In genomic region chr2:59395119-59395518, GRCh38 we compare ENCODE assay signal across 18 cellular contexts.
A peak's percentile ranks its signal among the peaks of the same experiment; 100 is the strongest.
DNase-seq lines count a peak whose midpoint lies in the region; ATAC-seq, FAIRE-seq and TF ChIP-seq lines count a peak whose summit lies in the region.
"Had no signal": no experiment of that assay in that cellular context is flagged by ENCODE, and none has a peak within 500 bp of the region (broad histone marks: within the 10 kb centered on the region; RNA-seq: fewer than 3 reads in every experiment).

No MANE protein-coding gene starts in this region.

- no peak overlapping the region for H2BK20ac ChIP-seq in H9 (ENCODE audit: low read depth, low read length, poor library complexity, severe bottlenecking)
- H2BK20ac ChIP-seq in H1 (ENCODE audit: low read length): no peak overlapping the region

- no peaks in the 10 kb centered on the region for H3K27me3 ChIP-seq in H9 (ENCODE audit: insufficient read depth, low read length)
- H3K27me3 ChIP-seq in H1 (replicated peaks in 1 of 4; ENCODE audit: control insufficient read depth in 3 of 4, extremely low read depth in 1 of 4, insufficient read depth in 3 of 4, low read length in 3 of 4): no peaks in the 10 kb centered on the region
- H3K27me3 ChIP-seq in mesendoderm (ENCODE audit: insufficient read depth, low read length, poor library complexity): no peaks in the 10 kb centered on the region
- H3K27me3 ChIP-seq in CD8-positive, alpha-beta memory T cell (ENCODE audit: insufficient read depth, low read length, poor library complexity, severe bottlenecking): no peaks in the 10 kb centered on the region
- H3K27me3 ChIP-seq: BLaER1 treated with 17β-estradiol and CSF1 and Interleukin-3, amounts not matched to agents 10 nM and 100 nM had no signal

- H2AK5ac ChIP-seq in H9 (ENCODE audit: insufficient read length, low read length) (no peak overlapping the region), H1 (ENCODE audit: low read depth, low read length) (no peak overlapping the region), mesendoderm (ENCODE audit: low read length) (no peak overlapping the region)

- H3K4me3 ChIP-seq in H1 (ENCODE audit: extremely low read depth in 1 of 4, insufficient read depth in 2 of 4, low read depth in 3 of 4, low read length in 4 of 4) (no peak overlapping the region), mesendoderm (ENCODE audit: low read length) (no peak overlapping the region)
- no peak overlapping the region for H3K4me3 ChIP-seq in CD8-positive, alpha-beta memory T cell (ENCODE audit: low read length)
- H3K4me3 ChIP-seq: BLaER1 treated with 17β-estradiol and CSF1 and Interleukin-3, amounts not matched to agents 10 nM and 100 nM had no signal

- intact Hi-C loops in natural killer cell (cut with micrococcal nuclease): no loop called here

- no peak for ATAC-seq in natural killer cell
- no peak for ATAC-seq in HG03520 (IDR thresholded peaks at IDR 0.05; ENCODE audit: unreplicated experiment)

- H3K56ac ChIP-seq in H9 (ENCODE audit: insufficient read length, low read depth, low read length) (no peak overlapping the region), H1 (replicated peaks; ENCODE audit: insufficient read length, low read depth, low read length) (no peak overlapping the region), mesendoderm (ENCODE audit: low read length) (no peak overlapping the region)

- POLR2A ChIA-PET in H1 (lab: Charles Lee; ENCODE audit: partially characterized antibody): no interaction called here
- POLR2A ChIA-PET in CD8-positive, alpha-beta memory T cell (lab: Charles Lee): no interaction called here

- H2BK120ac ChIP-seq in H9 (ENCODE audit: low read depth, low read length, poor library complexity, severe bottlenecking): no peak overlapping the region
- no peak overlapping the region for H2BK120ac ChIP-seq in H1 (replicated peaks; ENCODE audit: low read depth, low read length)
- H2BK120ac ChIP-seq in mesendoderm (ENCODE audit: low read depth, low read length): no peak overlapping the region

- H4K8ac ChIP-seq in H9 (replicated peaks; ENCODE audit: insufficient read length, low read depth, low read length) (no peak overlapping the region), H1 (ENCODE audit: extremely low read depth, insufficient read depth, low read length) (no peak overlapping the region), mesendoderm (ENCODE audit: low read depth, low read length) (no peak overlapping the region)

- TF ChIP-seq RAD21 in H1 (IDR thresholded peaks at IDR 0.05 in 1 of 2, conservative IDR thresholded peaks at IDR 0.05 in 1 of 2; ENCODE audit: low read depth in 2 of 2, low read length in 2 of 2): peak; percentile 53 to 62

- H3K9me3 Mint-ChIP-seq in H9 (0 out of 5 replicates have a peak, but pooled peaks cover 2 to 3% of the 10 kb centered on the region in 2 experiments), natural killer cell (peaks cover 11 to 21% of the 10 kb centered on the region in 2 donors)
- peaks cover 1 to 5% (median 4%) of the 10 kb centered on the region in 5 donors for H3K9me3 Mint-ChIP-seq in CD8-positive, alpha-beta memory T cell

- DNase-seq in ELF-1 (ENCODE audit: low read depth, low spot score): peak; percentile 2
- no peak for DNase-seq in H9
- DNase-seq in H1 (ENCODE audit: low read depth in 1 of 2, low spot score in 2 of 2): no peak
- DNase-seq in mesendoderm: peak; percentile 10
- no peak for DNase-seq in natural killer cell
- DNase-seq in activated T-cell treated with anti-CD3 and anti-CD28 coated beads, Interleukin-2, amount 50 U/mL, for 1 hour: no peak
- DNase-seq in CD8-positive, alpha-beta memory T cell: no peak
- DNase-seq: ACHN; Calu3; CD4-positive, CD25-positive, alpha-beta regulatory T cell; DMS153; DMS79 treated with DMSO at 0.1 percent for 48 hours; EL; GDM1 had no signal

- TF ChIP-seq CTCF in H9 (conservative IDR thresholded peaks at IDR 0.05) (peak; percentile 27; the same call in 1 of the 3 replicates), H1 (IDR thresholded peaks at IDR 0.05; ENCODE audit: control extremely low read depth in 1 of 3, insufficient read depth in 1 of 3, low read depth in 1 of 3, low read length in 3 of 3) (peak; percentile 32 to 36 (median 35)), natural killer cell (IDR thresholded peaks at IDR 0.05) (no peak)

- H2BK5ac ChIP-seq in H9 (ENCODE audit: insufficient read length, low read length) (no peak overlapping the region), H1 (ENCODE audit: low read depth, low read length) (no peak overlapping the region), mesendoderm (ENCODE audit: low read length) (no peak overlapping the region)

- H3K36me3 Mint-ChIP-seq in H9 (ENCODE audit: insufficient read depth in 1 of 3, low read depth in 3 of 3) (peaks cover 0 to 5% (median 0%) of the 10 kb centered on the region in 3 experiments; a peak in 1 of 7 replicates), natural killer cell (no peaks in the 10 kb centered on the region)
- no peaks in the 10 kb centered on the region for H3K36me3 Mint-ChIP-seq in CD8-positive, alpha-beta memory T cell
- H3K36me3 Mint-ChIP-seq: CD4-positive, CD25-positive, alpha-beta regulatory T cell had no signal

- CTCF ChIA-PET in H1 (lab: Charles Lee; ENCODE audit: partially characterized antibody): interaction anchor here (0.6 to 2.1 kb wide), 7 partner anchors 10 to 766 kb away, joined by 3 to 6 read pairs (median 3); no protein-coding TSS in a partner anchor
- CTCF ChIA-PET in CD8-positive, alpha-beta memory T cell (lab: Charles Lee): no interaction called here

- H4K5ac ChIP-seq in H9 (ENCODE audit: insufficient read length, low read depth, low read length): no peak overlapping the region
- H4K5ac ChIP-seq in H1 (ENCODE audit: insufficient read length, low read depth, low read length): no peak overlapping the region
- H4K5ac ChIP-seq in mesendoderm (ENCODE audit: low read length): no peak overlapping the region

- H3K79me2 ChIP-seq in H9 (ENCODE audit: insufficient read depth, low read length): no peaks in the 10 kb centered on the region
- H3K79me2 ChIP-seq in H1 (ENCODE audit: control insufficient read depth in 1 of 2, insufficient read depth in 2 of 2, low read length in 2 of 2): no peaks in the 10 kb centered on the region
- H3K79me2 ChIP-seq in mesendoderm (ENCODE audit: control insufficient read depth, insufficient read depth, low read length): no peaks in the 10 kb centered on the region

- H4K20me1 ChIP-seq in H9 (ENCODE audit: control insufficient read depth, insufficient read depth, insufficient read length) (no peaks in the 10 kb centered on the region), H1 (replicated peaks in 1 of 2; ENCODE audit: control insufficient read depth in 1 of 2, insufficient read depth in 2 of 2, low read length in 2 of 2) (no peaks in the 10 kb centered on the region)
- H4K20me1 ChIP-seq: BLaER1 treated with 17β-estradiol and CSF1 and Interleukin-3, amounts not matched to agents 10 nM and 100 nM had no signal

- H3K4ac ChIP-seq in H9 (ENCODE audit: low read depth, low read length) (no peak overlapping the region), H1 (replicated peaks; ENCODE audit: insufficient read length, low read depth, low read length) (no peak overlapping the region), mesendoderm (ENCODE audit: low read depth, low read length) (no peak overlapping the region)

- no peaks in the 10 kb centered on the region for H3K36me3 ChIP-seq in H1 (ENCODE audit: control insufficient read depth in 2 of 4, insufficient read depth in 4 of 4, low read length in 3 of 4)
- H3K36me3 ChIP-seq in mesendoderm (ENCODE audit: control insufficient read depth, insufficient read depth, low read length): no peaks in the 10 kb centered on the region
- H3K36me3 ChIP-seq in CD8-positive, alpha-beta memory T cell (ENCODE audit: insufficient read depth, low read length): no peaks in the 10 kb centered on the region
- H3K36me3 ChIP-seq: BLaER1 treated with 17β-estradiol and CSF1 and Interleukin-3, amounts not matched to agents 10 nM and 100 nM had no signal

- H2BK12ac ChIP-seq in H9 (ENCODE audit: insufficient read length, low read depth, low read length): no peak overlapping the region
- no peak overlapping the region for H2BK12ac ChIP-seq in H1 (ENCODE audit: low read depth, low read length)

- no peaks in the 10 kb centered on the region for H3K4me1 ChIP-seq in H9 (ENCODE audit: insufficient read depth, low read length)
- H3K4me1 ChIP-seq in H1 (replicated peaks in 1 of 4; ENCODE audit: control insufficient read depth in 3 of 4, insufficient read depth in 4 of 4, low read length in 3 of 4): no peaks in the 10 kb centered on the region
- no peaks in the 10 kb centered on the region for H3K4me1 ChIP-seq in mesendoderm (ENCODE audit: control insufficient read depth, low read depth, low read length)
- H3K4me1 ChIP-seq in CD8-positive, alpha-beta memory T cell (ENCODE audit: insufficient read depth, low read length): no peaks in the 10 kb centered on the region

- H3K27ac Mint-ChIP-seq in H9 (no peak overlapping the region), natural killer cell (no peak overlapping the region)
- no peak overlapping the region for H3K27ac Mint-ChIP-seq in CD8-positive, alpha-beta memory T cell
- H3K27ac Mint-ChIP-seq: CD4-positive, CD25-positive, alpha-beta regulatory T cell had no signal

- no peak for TF ChIP-seq POLR2A in H1 (IDR thresholded peaks at IDR 0.05; ENCODE audit: control extremely low read depth in 1 of 2, low read depth in 2 of 2, low read length in 2 of 2)

- H2BK15ac ChIP-seq in H9 (ENCODE audit: low read depth, low read length) (no peak overlapping the region), H1 (ENCODE audit: low read length) (no peak overlapping the region), mesendoderm (replicated peaks; ENCODE audit: low read depth) (no peak overlapping the region)

- H3K18ac ChIP-seq in H9 (ENCODE audit: insufficient read length, low read depth, low read length) (no peak overlapping the region), H1 (ENCODE audit: extremely low read depth, low read length) (no peak overlapping the region), mesendoderm (ENCODE audit: low read length) (no peak overlapping the region)

- H3K9ac ChIP-seq in H9 (ENCODE audit: extremely low read depth, insufficient read length, low read length) (no peak overlapping the region), H1 (replicated peaks in 1 of 4; ENCODE audit: extremely low read depth in 1 of 4, low read depth in 3 of 4, low read length in 3 of 4) (no peak overlapping the region), mesendoderm (ENCODE audit: low read length) (no peak overlapping the region)
- H3K9ac ChIP-seq: BLaER1 treated with 17β-estradiol and CSF1 and Interleukin-3, amounts not matched to agents 10 nM and 100 nM had no signal

- H3K79me1 ChIP-seq in H9 (ENCODE audit: insufficient read depth, low read depth, low read length, poor library complexity, severe bottlenecking) (no peaks in the 10 kb centered on the region), H1 (ENCODE audit: low read depth, low read length) (no peaks in the 10 kb centered on the region), mesendoderm (ENCODE audit: low read length) (no peaks in the 10 kb centered on the region)

- H3K4me3 Mint-ChIP-seq in H9 (no peak overlapping the region), natural killer cell (no peak overlapping the region)
- H3K4me3 Mint-ChIP-seq in CD8-positive, alpha-beta memory T cell: no peak overlapping the region
- H3K4me3 Mint-ChIP-seq: CD4-positive, CD25-positive, alpha-beta regulatory T cell had no signal

- no peak overlapping the region for H4K91ac ChIP-seq in H9 (ENCODE audit: insufficient read length, low read depth, low read length)
- no peak overlapping the region for H4K91ac ChIP-seq in H1 (replicated peaks; ENCODE audit: insufficient read length, low read length)

- H2AFZ ChIP-seq in H9 (ENCODE audit: low read length) (no peak overlapping the region), H1 (ENCODE audit: low read length) (no peak overlapping the region)

- H3K27me3 Mint-ChIP-seq in H9 (ENCODE audit: low read depth): no peaks in the 10 kb centered on the region
- no peaks in the 10 kb centered on the region for H3K27me3 Mint-ChIP-seq in natural killer cell (ENCODE audit: low read depth in 2 of 2)
- H3K27me3 Mint-ChIP-seq in CD8-positive, alpha-beta memory T cell: no peaks in the 10 kb centered on the region
- H3K27me3 Mint-ChIP-seq: CD4-positive, CD25-positive, alpha-beta regulatory T cell had no signal

- no peaks in the 10 kb centered on the region for H3K23me2 ChIP-seq in H9 (ENCODE audit: insufficient read length, low read depth, low read length, poor library complexity, severe bottlenecking)
- H3K23me2 ChIP-seq in H1 (ENCODE audit: low read depth, low read length): no peaks in the 10 kb centered on the region

- H3K27ac ChIP-seq in H9 (ENCODE audit: insufficient read length, low read depth, low read length) (no peak overlapping the region), H1 (ENCODE audit: low read depth, low read length) (no peak overlapping the region), mesendoderm (ENCODE audit: low read depth, low read length) (no peak overlapping the region)
- no peak overlapping the region for H3K27ac ChIP-seq in CD8-positive, alpha-beta memory T cell (ENCODE audit: low read depth, low read length)
- H3K27ac ChIP-seq: BLaER1 treated with 17β-estradiol and CSF1 and Interleukin-3, amounts not matched to agents 10 nM and 100 nM had no signal

- no peak for TF ChIP-seq EP300 in H1 (IDR thresholded peaks at IDR 0.05; ENCODE audit: borderline replicate concordance in 1 of 2, low read depth in 2 of 2, low read length in 2 of 2)

- peaks cover 0 to 1% of the 10 kb centered on the region in 2 experiments; a peak in 1 of 4 replicates for H3K4me1 Mint-ChIP-seq in H9
- H3K4me1 Mint-ChIP-seq in natural killer cell: no peaks in the 10 kb centered on the region
- H3K4me1 Mint-ChIP-seq in CD8-positive, alpha-beta memory T cell: no peaks in the 10 kb centered on the region
- H3K4me1 Mint-ChIP-seq: CD4-positive, CD25-positive, alpha-beta regulatory T cell had no signal

- FAIRE-seq in H1 (lab: Jason Lieb, UNC): no peak
- FAIRE-seq: GM12892, GM19239 had no signal

- no CpG with 5 or more reads among the region's 4 CpGs for WGBS in H9 (ENCODE audit: extremely low coverage, insufficient read length, low lambda C conversion rate)
- 87% methylated on average over 4 of the region's 4 CpGs; no CpG with 5 or more reads in 1 of the 2 experiments for WGBS in H1 (ENCODE audit: extremely low coverage in 1 of 2, insufficient coverage in 1 of 2, insufficient read length in 1 of 2, insufficient replicate concordance in 2 of 2, low coverage in 1 of 2, low lambda C conversion rate in 2 of 2, missing lambda C conversion rate in 1 of 2), 2 experiments
- WGBS in mesendoderm (ENCODE audit: extremely low coverage, insufficient coverage, low lambda C conversion rate): no CpG with 5 or more reads among the region's 4 CpGs

- H3K9me3 ChIP-seq in H9 (ENCODE audit: control insufficient read depth, low read depth, low read length) (no peaks in the 10 kb centered on the region), H1 (ENCODE audit: insufficient read depth in 2 of 2, low read depth in 1 of 2, low read length in 1 of 2) (no peaks in the 10 kb centered on the region)
- no peaks in the 10 kb centered on the region for H3K9me3 ChIP-seq in CD8-positive, alpha-beta memory T cell (ENCODE audit: low read length)

- no peak overlapping the region for H3K23ac ChIP-seq in H9 (ENCODE audit: insufficient read length, low read depth, low read length)
- no peak overlapping the region for H3K23ac ChIP-seq in H1 (ENCODE audit: insufficient read length)
- no peak overlapping the region for H3K23ac ChIP-seq in mesendoderm (ENCODE audit: low read length)

- no peak overlapping the region for H3T11ph ChIP-seq in H9 (ENCODE audit: low read length)

- H3K4me2 ChIP-seq in H9 (ENCODE audit: insufficient read depth, insufficient read length, low read length) (no peak overlapping the region), H1 (ENCODE audit: insufficient read depth in 1 of 2, low read depth in 2 of 2, low read length in 2 of 2) (no peak overlapping the region), mesendoderm (ENCODE audit: low read length) (no peak overlapping the region)
- H3K4me2 ChIP-seq: BLaER1 treated with 17β-estradiol and CSF1 and Interleukin-3, amounts not matched to agents 10 nM and 100 nM had no signal

- H3K14ac ChIP-seq in H9 (ENCODE audit: insufficient read depth, low read length) (no peak overlapping the region), H1 (ENCODE audit: insufficient read length) (no peak overlapping the region)

Comparison
In these comparisons a context has a peak if more than half of its experiments do, and no peak if none do; other contexts are left out.
1. DNase-seq: peak in ELF-1 (single experiment) and mesendoderm (single experiment); none in H9 (single experiment), H1 (0 of 2), natural killer cell (single experiment), activated T-cell treated with anti-CD3 and anti-CD28 coated beads, Interleukin-2, amount 50 U/mL, for 1 hour (single experiment) and CD8-positive, alpha-beta memory T cell (0 of 5).